Comparison of ENCODE assay signal across 1 cellular context in the genomic region with DNA sequence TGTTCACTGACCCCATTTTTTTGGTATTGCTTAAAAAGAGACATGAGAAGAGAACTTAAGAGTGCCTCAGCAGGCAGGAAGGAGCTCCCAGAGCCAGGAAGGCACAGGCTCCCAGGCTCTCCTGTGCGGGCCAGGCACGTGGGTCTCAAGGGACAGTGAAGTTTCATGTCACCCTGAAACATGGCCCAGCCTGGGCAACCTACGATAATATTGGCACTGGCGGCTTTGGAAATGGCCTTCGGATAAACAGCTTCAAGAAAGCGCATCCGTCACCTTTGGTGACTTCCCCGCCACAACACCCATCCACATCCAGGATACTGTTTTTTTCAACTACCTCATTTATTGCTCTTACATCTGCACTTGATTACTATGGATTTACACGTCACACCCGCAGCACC.
TF ChIP-seq lines count a peak whose summit lies in the region.

No MANE protein-coding gene starts in this region.

TF ChIP-seq in WTC11, 78 proteins besides CTCF, POLR2A, EP300 and RAD21 (continued from another document):
- TF ChIP-seq, protein P1, sequence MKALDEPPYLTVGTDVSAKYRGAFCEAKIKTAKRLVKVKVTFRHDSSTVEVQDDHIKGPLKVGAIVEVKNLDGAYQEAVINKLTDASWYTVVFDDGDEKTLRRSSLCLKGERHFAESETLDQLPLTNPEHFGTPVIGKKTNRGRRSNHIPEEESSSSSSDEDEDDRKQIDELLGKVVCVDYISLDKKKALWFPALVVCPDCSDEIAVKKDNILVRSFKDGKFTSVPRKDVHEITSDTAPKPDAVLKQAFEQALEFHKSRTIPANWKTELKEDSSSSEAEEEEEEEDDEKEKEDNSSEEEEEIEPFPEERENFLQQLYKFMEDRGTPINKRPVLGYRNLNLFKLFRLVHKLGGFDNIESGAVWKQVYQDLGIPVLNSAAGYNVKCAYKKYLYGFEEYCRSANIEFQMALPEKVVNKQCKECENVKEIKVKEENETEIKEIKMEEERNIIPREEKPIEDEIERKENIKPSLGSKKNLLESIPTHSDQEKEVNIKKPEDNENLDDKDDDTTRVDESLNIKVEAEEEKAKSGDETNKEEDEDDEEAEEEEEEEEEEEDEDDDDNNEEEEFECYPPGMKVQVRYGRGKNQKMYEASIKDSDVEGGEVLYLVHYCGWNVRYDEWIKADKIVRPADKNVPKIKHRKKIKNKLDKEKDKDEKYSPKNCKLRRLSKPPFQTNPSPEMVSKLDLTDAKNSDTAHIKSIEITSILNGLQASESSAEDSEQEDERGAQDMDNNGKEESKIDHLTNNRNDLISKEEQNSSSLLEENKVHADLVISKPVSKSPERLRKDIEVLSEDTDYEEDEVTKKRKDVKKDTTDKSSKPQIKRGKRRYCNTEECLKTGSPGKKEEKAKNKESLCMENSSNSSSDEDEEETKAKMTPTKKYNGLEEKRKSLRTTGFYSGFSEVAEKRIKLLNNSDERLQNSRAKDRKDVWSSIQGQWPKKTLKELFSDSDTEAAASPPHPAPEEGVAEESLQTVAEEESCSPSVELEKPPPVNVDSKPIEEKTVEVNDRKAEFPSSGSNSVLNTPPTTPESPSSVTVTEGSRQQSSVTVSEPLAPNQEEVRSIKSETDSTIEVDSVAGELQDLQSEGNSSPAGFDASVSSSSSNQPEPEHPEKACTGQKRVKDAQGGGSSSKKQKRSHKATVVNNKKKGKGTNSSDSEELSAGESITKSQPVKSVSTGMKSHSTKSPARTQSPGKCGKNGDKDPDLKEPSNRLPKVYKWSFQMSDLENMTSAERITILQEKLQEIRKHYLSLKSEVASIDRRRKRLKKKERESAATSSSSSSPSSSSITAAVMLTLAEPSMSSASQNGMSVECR (CRISPR knock-in tag; IDR thresholded peaks at IDR 0.05; ENCODE audit: borderline replicate concordance): no peak
- TF ChIP-seq, protein P2, sequence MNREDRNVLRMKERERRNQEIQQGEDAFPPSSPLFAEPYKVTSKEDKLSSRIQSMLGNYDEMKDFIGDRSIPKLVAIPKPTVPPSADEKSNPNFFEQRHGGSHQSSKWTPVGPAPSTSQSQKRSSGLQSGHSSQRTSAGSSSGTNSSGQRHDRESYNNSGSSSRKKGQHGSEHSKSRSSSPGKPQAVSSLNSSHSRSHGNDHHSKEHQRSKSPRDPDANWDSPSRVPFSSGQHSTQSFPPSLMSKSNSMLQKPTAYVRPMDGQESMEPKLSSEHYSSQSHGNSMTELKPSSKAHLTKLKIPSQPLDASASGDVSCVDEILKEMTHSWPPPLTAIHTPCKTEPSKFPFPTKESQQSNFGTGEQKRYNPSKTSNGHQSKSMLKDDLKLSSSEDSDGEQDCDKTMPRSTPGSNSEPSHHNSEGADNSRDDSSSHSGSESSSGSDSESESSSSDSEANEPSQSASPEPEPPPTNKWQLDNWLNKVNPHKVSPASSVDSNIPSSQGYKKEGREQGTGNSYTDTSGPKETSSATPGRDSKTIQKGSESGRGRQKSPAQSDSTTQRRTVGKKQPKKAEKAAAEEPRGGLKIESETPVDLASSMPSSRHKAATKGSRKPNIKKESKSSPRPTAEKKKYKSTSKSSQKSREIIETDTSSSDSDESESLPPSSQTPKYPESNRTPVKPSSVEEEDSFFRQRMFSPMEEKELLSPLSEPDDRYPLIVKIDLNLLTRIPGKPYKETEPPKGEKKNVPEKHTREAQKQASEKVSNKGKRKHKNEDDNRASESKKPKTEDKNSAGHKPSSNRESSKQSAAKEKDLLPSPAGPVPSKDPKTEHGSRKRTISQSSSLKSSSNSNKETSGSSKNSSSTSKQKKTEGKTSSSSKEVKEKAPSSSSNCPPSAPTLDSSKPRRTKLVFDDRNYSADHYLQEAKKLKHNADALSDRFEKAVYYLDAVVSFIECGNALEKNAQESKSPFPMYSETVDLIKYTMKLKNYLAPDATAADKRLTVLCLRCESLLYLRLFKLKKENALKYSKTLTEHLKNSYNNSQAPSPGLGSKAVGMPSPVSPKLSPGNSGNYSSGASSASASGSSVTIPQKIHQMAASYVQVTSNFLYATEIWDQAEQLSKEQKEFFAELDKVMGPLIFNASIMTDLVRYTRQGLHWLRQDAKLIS (CRISPR knock-in tag; IDR thresholded peaks at IDR 0.05; ENCODE audit: borderline replicate concordance): no peak
- TF ChIP-seq, protein P3, sequence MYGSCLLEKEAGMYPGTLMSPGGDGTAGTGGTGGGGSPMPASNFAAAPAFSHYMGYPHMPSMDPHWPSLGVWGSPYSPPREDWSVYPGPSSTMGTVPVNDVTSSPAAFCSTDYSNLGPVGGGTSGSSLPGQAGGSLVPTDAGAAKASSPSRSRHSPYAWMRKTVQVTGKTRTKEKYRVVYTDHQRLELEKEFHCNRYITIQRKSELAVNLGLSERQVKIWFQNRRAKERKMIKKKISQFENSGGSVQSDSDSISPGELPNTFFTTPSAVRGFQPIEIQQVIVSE (CRISPR knock-in tag; IDR thresholded peaks at IDR 0.05; ENCODE audit: borderline replicate concordance): no peak
- TF ChIP-seq NR3C1 (CRISPR knock-in tag; conservative IDR thresholded peaks at IDR 0.05; ENCODE audit: low read depth) (no peak), ELF4 (CRISPR knock-in tag; IDR thresholded peaks at IDR 0.05; ENCODE audit: low read depth) (no peak)
